34 cellular contexts compared by ENCODE assay signal in genomic region chr2:121570665-121571055, GRCh38. TPM values are rescaled to one million over a fixed set of nuclear protein-coding genes. Genes with fewer than 3 reads are reported as not detected.
"Had no signal": no experiment of that assay in that cellular context is flagged by ENCODE, and none has a peak within 500 bp of the region (broad histone marks: within the 10 kb centered on the region; RNA-seq: fewer than 3 reads in every experiment).

No MANE protein-coding gene starts in this region.

- H3K27ac ChIP-seq: brain microvascular endothelial cell, coronary artery, gastroesophageal sphincter, neutrophil, stomach, suprapubic skin, tibial artery, upper lobe of right lung, VCaP had no signal

- FAIRE-seq: kidney, small intestine, TTC549 had no signal

- H3K4me3 ChIP-seq: coronary artery, gastroesophageal sphincter, stomach, suprapubic skin, tibial artery, upper lobe of right lung had no signal

- H3K4me1 ChIP-seq: upper lobe of right lung had no signal

- H3K27me3 Mint-ChIP-seq: memory B cell; natural killer cell treated with Interleukin-12 subunit alpha and Interleukin-12 subunit beta and Interleukin-15 and Interleukin-18, amount 100 ng/mL, for 72 hours; stimulated activated memory B cell treated with anti-CD40 and anti-IgM and Interleukin-4, amounts not matched to agents 10 μg/mL and 1 μg/mL and 100 μg/mL, for 72 hours had no signal

- H3K36me3 ChIP-seq: brain microvascular endothelial cell, suprapubic skin, tibial artery, upper lobe of right lung had no signal

- ATAC-seq: activated naive CD4-positive, alpha-beta T cell treated with anti-CD3 and anti-CD28 coated beads, Interleukin-2, amount 50 U/mL, for 72 hours; activated T-cell treated with anti-CD3 and anti-CD28 coated beads, Interleukin-2, amount 50 U/mL, for 72 hours; esophagus mucosa; gastroesophageal sphincter; left colon; natural killer cell treated with Interleukin-12 subunit alpha and Interleukin-12 subunit beta and Interleukin-15 and Interleukin-18, amount 100 ng/mL, for 72 hours; sciatic nerve; stimulated activated memory B cell treated with anti-CD40 and anti-IgM and Interleukin-4, amounts not matched to agents 10 μg/mL and 1 μg/mL and 100 μg/mL, for 72 hours; upper lobe of right lung had no signal

- H3K27me3 ChIP-seq: brain microvascular endothelial cell, gastroesophageal sphincter, neutrophil, stomach, suprapubic skin, tibial artery, upper lobe of right lung had no signal

- H3K9me3 ChIP-seq: gastroesophageal sphincter, neutrophil, stomach, suprapubic skin, tibial artery, upper lobe of right lung had no signal

- DNase-seq: activated CD4-positive, alpha-beta T cell treated with anti-CD3 and anti-CD28 coated beads for 4 hours; activated CD4-positive, alpha-beta T cell treated with anti-CD3 and anti-CD28 coated beads, Interleukin-2, amount 50 U/mL, for 4 hours; activated naive CD4-positive, alpha-beta T cell; activated T-cell treated with anti-CD3 and anti-CD28 coated beads for 4 hours; activated T-cell treated with anti-CD3 and anti-CD28 coated beads, Interleukin-2, amount 50 U/mL, for 72 hours; brain microvascular endothelial cell; hypothalamus; immature natural killer cell; kidney; left colon; midbrain; small intestine; stimulated activated CD4-positive, alpha-beta T cell treated with anti-CD3 and anti-CD28 coated beads, Interleukin-4, amount 100 ng/mL, for 24 hours; stomach; SW 1271; T-helper 9 cell; tibial artery; upper lobe of right lung had no signal

- H3K4me3 Mint-ChIP-seq: activated T-cell treated with anti-CD3 and anti-CD28 coated beads, Interleukin-2, amount 50 U/mL, for 72 hours; immature natural killer cell; memory B cell; natural killer cell treated with Interleukin-12 subunit alpha and Interleukin-12 subunit beta and Interleukin-15 and Interleukin-18, amount 100 ng/mL, for 72 hours; stimulated activated memory B cell treated with anti-CD40 and anti-IgM and Interleukin-4, amounts not matched to agents 10 μg/mL and 1 μg/mL and 100 μg/mL, for 72 hours; T-helper 1 cell treated with Interleukin-12 subunit alpha and Interleukin-12 subunit beta and Interleukin-4 antibody, amounts not matched to agents 30 μg/mL and 1 μg/mL, for 36 hours had no signal

- H3K27ac Mint-ChIP-seq: activated naive CD4-positive, alpha-beta T cell treated with anti-CD3 and anti-CD28 coated beads, Interleukin-2, amount 50 U/mL, for 72 hours; activated T-cell treated with anti-CD3 and anti-CD28 coated beads, Interleukin-2, amount 50 U/mL, for 72 hours; immature natural killer cell; memory B cell; natural killer cell treated with Interleukin-12 subunit alpha and Interleukin-12 subunit beta and Interleukin-15 and Interleukin-18, amount 100 ng/mL, for 72 hours; stimulated activated memory B cell treated with anti-CD40 and anti-IgM and Interleukin-4, amounts not matched to agents 10 μg/mL and 1 μg/mL and 100 μg/mL, for 72 hours; T-helper 1 cell treated with Interleukin-12 subunit alpha and Interleukin-12 subunit beta and Interleukin-4 antibody, amounts not matched to agents 30 μg/mL and 1 μg/mL, for 36 hours had no signal

- H3K9me3 Mint-ChIP-seq: activated naive CD4-positive, alpha-beta T cell treated with anti-CD3 and anti-CD28 coated beads, Interleukin-2, amount 50 U/mL, for 72 hours; activated T-cell treated with anti-CD3 and anti-CD28 coated beads, Interleukin-2, amount 50 U/mL, for 72 hours; immature natural killer cell; memory B cell; natural killer cell treated with Interleukin-12 subunit alpha and Interleukin-12 subunit beta and Interleukin-15 and Interleukin-18, amount 100 ng/mL, for 72 hours; stimulated activated memory B cell treated with anti-CD40 and anti-IgM and Interleukin-4, amounts not matched to agents 10 μg/mL and 1 μg/mL and 100 μg/mL, for 72 hours; T-helper 1 cell treated with Interleukin-12 subunit alpha and Interleukin-12 subunit beta and Interleukin-4 antibody, amounts not matched to agents 30 μg/mL and 1 μg/mL, for 36 hours had no signal

RNA-seq across cellular contexts. Expression of gene RNU4ATAC, which starts 40.0 kb away (rescaled TPM):
- total RNA-seq: activated naive CD4-positive, alpha-beta T cell treated with anti-CD3 and anti-CD28 coated beads, Interleukin-2, amount 50 U/mL, for 72 hours; activated T-cell treated with anti-CD3 and anti-CD28 coated beads, Interleukin-2, amount 50 U/mL, for 72 hours; cardiac septum; esophagus mucosa; gastroesophageal sphincter; left colon; natural killer cell treated with Interleukin-12 subunit alpha and Interleukin-12 subunit beta and Interleukin-15 and Interleukin-18, amount 100 ng/mL, for 72 hours; osteocyte; posterior vena cava; sciatic nerve; suprapubic skin; upper lobe of right lung had no signal
- polyA plus RNA-seq: immature natural killer cell, small intestine, stomach had no signal
